Comparison of ENCODE assay signal across 8 cellular contexts in the genomic region with DNA sequence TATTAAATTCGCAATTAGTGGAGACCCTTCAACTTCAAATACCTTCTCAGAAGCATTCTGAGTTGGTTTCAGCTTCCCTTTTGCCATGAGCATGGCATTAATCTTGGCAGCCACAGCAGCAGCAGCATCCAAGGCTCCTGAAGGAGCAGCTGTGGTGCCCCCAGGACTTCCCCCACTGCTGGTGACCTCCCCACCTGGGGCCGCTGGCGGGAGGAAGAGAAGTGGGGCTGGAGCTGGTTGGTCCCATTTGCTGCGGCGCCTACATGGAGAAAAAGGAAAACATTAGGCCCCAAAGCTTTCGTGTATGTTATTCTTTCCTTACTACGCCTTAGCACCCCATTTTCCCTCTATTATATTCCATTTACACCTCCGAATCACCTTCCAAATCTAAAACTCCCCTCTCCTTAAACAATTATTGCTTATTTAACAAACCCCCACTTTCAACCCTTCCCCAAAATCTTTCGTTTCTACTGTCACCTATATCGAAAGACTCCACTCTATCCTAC.
A peak's percentile ranks its signal among the peaks of the same experiment; 100 is the strongest.
DNase-seq lines count a peak whose midpoint lies in the region; ATAC-seq and TF ChIP-seq lines count a peak whose summit lies in the region.

No MANE protein-coding gene starts in this region.

- WGBS in iPS DF 6.9 (ENCODE audit: insufficient coverage, insufficient read length), result 100% methylated on average over 4 of the region's 10 CpGs

- DNase-seq in NCI-H1417 (lab: John Stamatoyannopoulos, UW) (peak in 2 of 3 experiments; percentile 19 to 52), NCI-H1417 treated with DMSO at 0.1 percent for 48 hours (lab: John Stamatoyannopoulos, UW) (no peak), RWPE2 (ENCODE audit: low spot score) (no peak), iPS DF 6.9 (ENCODE audit: low read depth, low spot score) (no peak), nucleus accumbens (lab: John Stamatoyannopoulos, UW) (no peak)
- DNase-seq in stimulated activated naive CD4-positive, alpha-beta T cell treated with Interleukin-2 at 50 U/mL for 16 hours (lab: John Stamatoyannopoulos, UW), result no peak

- peak overlapping the region; percentile 96 to 99 for H3K9ac ChIP-seq in stomach smooth muscle (ENCODE audit: low read length in 2 of 2)

- H3K36me3 ChIP-seq in RWPE2 (ENCODE audit: low read depth), result peaks cover 54% of the 10 kb centered on the region
- peaks cover 5% of the 10 kb centered on the region; the same call in 1 of the 2 replicates for H3K36me3 ChIP-seq in iPS DF 6.9 (ENCODE audit: control insufficient read depth, insufficient read depth, low read length)
- H3K36me3 ChIP-seq in stomach smooth muscle (ENCODE audit: control insufficient read depth in 2 of 2, insufficient read depth in 2 of 2, low read length in 2 of 2), result peaks cover 18 to 20% of the 10 kb centered on the region in 2 donors

- TF ChIP-seq CTCF in RWPE2 (IDR thresholded peaks at IDR 0.05; ENCODE audit: poor library complexity, severe bottlenecking), result no peak

- H3K9me3 ChIP-seq in RWPE2 (ENCODE audit: severe bottlenecking) (no peaks in the 10 kb centered on the region), iPS DF 6.9 (ENCODE audit: control insufficient read depth, insufficient read depth, low read length) (no peaks in the 10 kb centered on the region), stomach smooth muscle (ENCODE audit: control insufficient read depth in 2 of 2, low read length in 2 of 2) (no peaks in the 10 kb centered on the region)

- no peak for ATAC-seq in RWPE2 (ENCODE audit: low read depth)
- ATAC-seq in GM18909 (IDR thresholded peaks at IDR 0.05; ENCODE audit: poor library complexity, unreplicated experiment), result no peak

- peaks cover 41% of the 10 kb centered on the region for H3K4me1 ChIP-seq in RWPE2 (ENCODE audit: insufficient read depth, poor library complexity, severe bottlenecking)
- no peaks in the 10 kb centered on the region for H3K4me1 ChIP-seq in iPS DF 6.9 (ENCODE audit: control insufficient read depth, insufficient read depth, low read length)
- H3K4me1 ChIP-seq in stomach smooth muscle (ENCODE audit: control insufficient read depth, insufficient read depth, low read length), result peaks cover 36% of the 10 kb centered on the region

- H3K27ac ChIP-seq in RWPE2 (ENCODE audit: poor library complexity, severe bottlenecking) (peak overlapping the region; percentile 72), iPS DF 6.9 (ENCODE audit: low read length) (no peak overlapping the region), stomach smooth muscle (ENCODE audit: low read length) (peak overlapping the region; percentile 95)

- H3K4me3 ChIP-seq in RWPE2 (ENCODE audit: severe bottlenecking), result peak overlapping the region; percentile 91
- H3K4me3 ChIP-seq in iPS DF 6.9 (ENCODE audit: low read length), result peak overlapping the region; percentile 95
- H3K4me3 ChIP-seq in stomach smooth muscle (ENCODE audit: low read length in 2 of 2), result peak overlapping the region; percentile 71 to 99

- H3K27me3 ChIP-seq in RWPE2 (ENCODE audit: insufficient read depth, poor library complexity, severe bottlenecking), result no peaks in the 10 kb centered on the region
- H3K27me3 ChIP-seq in iPS DF 6.9 (ENCODE audit: control insufficient read depth, insufficient read depth, low read length), result no peaks in the 10 kb centered on the region
- H3K27me3 ChIP-seq in stomach smooth muscle (ENCODE audit: control insufficient read depth in 1 of 2, insufficient read depth in 2 of 2, low read length in 2 of 2), result no peaks in the 10 kb centered on the region

Comparison
In these comparisons a context has a peak if more than half of its experiments do, and no peak if none do; other contexts are left out.
1. DNase-seq: peak in NCI-H1417 (2 of 3); none in NCI-H1417 treated with DMSO at 0.1 percent for 48 hours (single experiment), RWPE2 (single experiment), iPS DF 6.9 (single experiment), nucleus accumbens (0 of 56) and stimulated activated naive CD4-positive, alpha-beta T cell treated with Interleukin-2 at 50 U/mL for 16 hours (single experiment).
2. Peak in every context shown above with its lines, with median percentiles within 50 percentile points of each other: H3K4me3 ChIP-seq.